Comparison of ENCODE assay signal across 1 cellular context in the genomic region with DNA sequence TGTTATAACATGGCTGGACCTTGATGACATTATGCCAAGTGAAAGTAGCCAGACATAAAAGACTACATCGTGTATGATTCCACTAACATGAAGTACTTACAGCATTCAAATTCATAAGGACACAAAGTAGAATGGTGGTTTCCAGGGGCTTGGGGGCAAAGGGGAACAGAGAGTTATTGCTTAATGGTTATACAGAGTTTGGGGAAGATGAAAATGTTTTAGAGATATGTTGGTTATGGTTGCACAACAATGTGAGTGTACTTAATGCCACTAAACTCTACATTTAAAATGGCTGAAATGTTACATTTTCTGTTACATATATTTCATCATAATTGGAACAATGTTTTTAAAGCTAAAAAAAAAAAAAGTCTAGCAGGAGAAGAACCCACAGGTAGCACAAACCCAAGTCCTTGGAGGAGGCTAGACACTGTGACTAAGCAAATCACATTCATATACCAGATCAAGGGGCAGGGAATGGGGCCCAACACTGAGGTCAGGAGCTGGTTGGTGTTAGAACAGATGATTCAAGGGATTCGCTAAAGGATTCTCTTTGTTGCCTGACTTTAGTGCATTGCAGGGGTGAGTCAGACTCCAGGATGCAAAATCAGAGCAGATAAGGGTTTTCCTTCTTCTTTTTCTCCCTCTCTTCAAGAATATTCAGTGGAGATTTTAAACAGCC.
TF ChIP-seq lines count a peak whose summit lies in the region.

No MANE protein-coding gene starts in this region.

TF ChIP-seq in HepG2, 621 proteins besides CTCF, POLR2A, EP300 and RAD21:
- no peak for TF ChIP-seq ZBTB49 (CRISPR knock-in tag; IDR thresholded peaks at IDR 0.05; ENCODE audit: borderline replicate concordance)
- peak; percentile 50; the same call in 1 of the 2 replicates for TF ChIP-seq CEBPB (IDR thresholded peaks at IDR 0.05; ENCODE audit: borderline replicate concordance, low read depth, low read length)
- TF ChIP-seq MAFF (IDR thresholded peaks at IDR 0.05; ENCODE audit: low read depth, low read length) = 0 out of 2 replicates have a peak, but pooled peaks have one; percentile 23
TF ChIP-seq in HepG2: peak in this region for 2.
